In the genomic region with DNA sequence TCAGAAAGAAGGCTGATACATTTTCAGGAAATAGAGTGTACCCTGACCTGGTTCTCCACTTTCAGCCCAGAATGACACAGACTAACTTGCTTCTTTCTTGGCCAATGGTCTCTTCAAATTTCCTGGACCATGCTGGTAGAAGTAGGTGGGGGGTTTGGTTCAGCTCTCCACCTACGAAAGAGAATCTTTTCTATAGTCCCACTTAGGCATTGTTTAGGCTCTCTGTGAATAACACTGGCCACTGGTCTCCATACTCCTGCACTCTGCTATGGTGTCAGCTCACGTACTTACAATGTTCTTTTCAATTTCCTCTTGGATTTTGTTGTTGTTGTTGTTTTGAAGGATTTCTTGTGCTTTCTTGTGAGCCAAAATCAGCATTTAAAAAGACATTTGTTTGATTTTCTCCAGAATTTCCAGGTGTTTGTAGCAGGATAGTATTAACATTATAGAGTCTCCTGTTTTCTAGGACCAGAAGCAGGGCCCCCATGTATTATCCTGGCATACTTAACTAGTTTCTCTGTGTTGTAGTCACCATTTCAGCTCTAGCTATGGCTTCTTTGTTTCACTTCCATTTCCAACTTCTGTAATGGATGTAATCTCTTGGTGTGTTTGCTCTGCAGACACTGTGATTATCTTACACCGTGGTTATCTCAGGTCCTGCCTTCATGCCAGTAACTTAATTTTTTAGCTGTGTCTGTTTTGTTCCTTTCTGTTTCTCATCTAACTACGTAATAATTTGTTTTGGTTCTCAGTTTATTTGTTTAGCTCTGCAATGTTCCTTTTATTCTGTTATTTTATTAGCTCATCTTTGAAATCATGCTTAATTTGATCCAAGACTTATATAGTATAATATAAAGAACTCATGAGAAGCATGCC, we compare ENCODE assay signal across 16 cellular contexts.
DNase-seq lines count a peak whose midpoint lies in the region; ATAC-seq, FAIRE-seq and TF ChIP-seq lines count a peak whose summit lies in the region.
"Had no signal": no experiment of that assay in that cellular context is flagged by ENCODE, and none has a peak within 500 bp of the region (broad histone marks: within the 10 kb centered on the region; RNA-seq: fewer than 3 reads in every experiment).

No MANE protein-coding gene starts in this region.

- DNase-seq in D721Med (ENCODE audit: insufficient read length, low spot score), result no peak
- DNase-seq in esophagus muscularis mucosa (ENCODE audit: extremely low spot score), result peak; percentile 34
- DNase-seq in neuronal stem cell (ENCODE audit: low spot score), result no peak
- DNase-seq in sciatic nerve (ENCODE audit: low spot score), result no peak
- no peak for DNase-seq in naive thymus-derived CD4-positive, alpha-beta T cell
- DNase-seq: KG1, NCI-H1436, NCI-H2029 treated with DMSO at 0.1 percent for 48 hours, NCI-H774, PC-9 had no signal

- no peak for TF ChIP-seq EP300 in esophagus muscularis mucosa (IDR thresholded peaks at IDR 0.05)

- H2BK120ac ChIP-seq in neuronal stem cell (ENCODE audit: low read depth, low read length), result no peak overlapping the region

- H3K4ac ChIP-seq in neuronal stem cell (ENCODE audit: low read length), result no peak overlapping the region

- H3K36me3 ChIP-seq in OCI-LY3 (replicated peaks; ENCODE audit: low read depth, low read length), result no peaks in the 10 kb centered on the region
- no peaks in the 10 kb centered on the region for H3K36me3 ChIP-seq in esophagus muscularis mucosa
- no peaks in the 10 kb centered on the region for H3K36me3 ChIP-seq in neuronal stem cell (replicated peaks in 1 of 2; ENCODE audit: control insufficient read depth in 2 of 2, insufficient read depth in 2 of 2, low read length in 2 of 2)
- H3K36me3 ChIP-seq in naive thymus-derived CD4-positive, alpha-beta T cell (ENCODE audit: control insufficient read depth in 2 of 3, insufficient read depth in 3 of 3, low read length in 3 of 3), result no peaks in the 10 kb centered on the region
- H3K36me3 ChIP-seq: BLaER1 treated with 17β-estradiol and CSF1 and Interleukin-3, amounts not matched to agents 10 nM and 100 nM; SJSA1 had no signal

- intact Hi-C loops in esophagus muscularis mucosa (cut with DNase I) (no loop called here), sciatic nerve (cut with DNase I) (no loop called here)
- intact Hi-C loops in naive thymus-derived CD4-positive, alpha-beta T cell (cut with micrococcal nuclease), result no loop called here

- no peak overlapping the region for H3K27ac Mint-ChIP-seq in naive thymus-derived CD4-positive, alpha-beta T cell

- H3K36me3 Mint-ChIP-seq in naive thymus-derived CD4-positive, alpha-beta T cell, result no peaks in the 10 kb centered on the region

- H3K27ac ChIP-seq in OCI-LY3 (ENCODE audit: low read length) (peak overlapping the region; percentile 5; the same call in 1 of the 2 replicates), esophagus muscularis mucosa (replicated peaks in 1 of 4) (no peak overlapping the region), neuronal stem cell (replicated peaks; ENCODE audit: low read length) (no peak overlapping the region)
- H3K27ac ChIP-seq in naive thymus-derived CD4-positive, alpha-beta T cell (ENCODE audit: low read depth, low read length), result no peak overlapping the region
- H3K27ac ChIP-seq: BLaER1 treated with 17β-estradiol and CSF1 and Interleukin-3, amounts not matched to agents 10 nM and 100 nM; PC-9; SJSA1 had no signal

- FAIRE-seq in D721Med (lab: Jason Lieb, UNC), result peak; percentile 53
- FAIRE-seq: A204.1 had no signal

- H3K4me1 Mint-ChIP-seq in naive thymus-derived CD4-positive, alpha-beta T cell, result no peaks in the 10 kb centered on the region

- no peak overlapping the region for H4K8ac ChIP-seq in neuronal stem cell (ENCODE audit: low read depth, low read length)

- H3K9ac ChIP-seq in OCI-LY3 (ENCODE audit: low read length) (0 out of 2 replicates have a peak overlapping the region, but pooled peaks have one; percentile 17), neuronal stem cell (ENCODE audit: low read depth, low read length, poor library complexity) (no peak overlapping the region)
- H3K9ac ChIP-seq: BLaER1 treated with 17β-estradiol and CSF1 and Interleukin-3, amounts not matched to agents 10 nM and 100 nM had no signal

- H3K4me1 ChIP-seq in OCI-LY3 (ENCODE audit: low read length) (peaks cover 19% of the 10 kb centered on the region), esophagus muscularis mucosa (no peaks in the 10 kb centered on the region), neuronal stem cell (ENCODE audit: control insufficient read depth in 2 of 2, insufficient read depth in 1 of 2, low read depth in 1 of 2, low read length in 2 of 2) (peaks cover 0 to under 1% of the 10 kb centered on the region in 2 donors)
- no peaks in the 10 kb centered on the region for H3K4me1 ChIP-seq in naive thymus-derived CD4-positive, alpha-beta T cell (ENCODE audit: control insufficient read depth in 2 of 2, insufficient read depth in 2 of 2, low read length in 2 of 2)
- H3K4me1 ChIP-seq: SJSA1 had no signal

- H3K79me1 ChIP-seq in neuronal stem cell (ENCODE audit: low read depth, low read length), result no peaks in the 10 kb centered on the region

- H3K4me2 ChIP-seq in OCI-LY3 (ENCODE audit: low read length), result peak overlapping the region; percentile 70
- no peak overlapping the region for H3K4me2 ChIP-seq in neuronal stem cell (ENCODE audit: insufficient read depth, low read length, poor library complexity, severe bottlenecking)
- H3K4me2 ChIP-seq: PC-9 had no signal

- no peak overlapping the region for H3K14ac ChIP-seq in neuronal stem cell (ENCODE audit: low read length)

- no peak for TF ChIP-seq CTCF in D721Med (IDR thresholded peaks at IDR 0.05; ENCODE audit: insufficient read depth, missing control alignments)
- TF ChIP-seq CTCF in OCI-LY3 (IDR thresholded peaks at IDR 0.05; ENCODE audit: low read depth, low read length), result no peak
- no peak for TF ChIP-seq CTCF in esophagus muscularis mucosa (IDR thresholded peaks at IDR 0.05)

- CTCF ChIA-PET in naive thymus-derived CD4-positive, alpha-beta T cell (lab: Charles Lee), result no interaction called here

- no peak overlapping the region for H4K91ac ChIP-seq in neuronal stem cell (ENCODE audit: low read depth, low read length, poor library complexity)

- H3K23ac ChIP-seq in neuronal stem cell (ENCODE audit: low read depth, low read length, poor library complexity), result no peak overlapping the region

- H2BK12ac ChIP-seq in neuronal stem cell (ENCODE audit: low read length), result no peak overlapping the region

- no peak overlapping the region for H2BK5ac ChIP-seq in neuronal stem cell (ENCODE audit: low read length)

- TF ChIP-seq POLR2A in esophagus muscularis mucosa (IDR thresholded peaks at IDR 0.05; ENCODE audit: low read depth), result no peak

- H3K18ac ChIP-seq in neuronal stem cell (ENCODE audit: low read length), result no peak overlapping the region

- no peak overlapping the region for H3K4me3 Mint-ChIP-seq in naive thymus-derived CD4-positive, alpha-beta T cell

- POLR2A ChIA-PET in naive thymus-derived CD4-positive, alpha-beta T cell (lab: Charles Lee), result no interaction called here

- no peak overlapping the region for H2BK15ac ChIP-seq in neuronal stem cell (ENCODE audit: low read length)

- no peaks in the 10 kb centered on the region for H4K20me1 ChIP-seq in OCI-LY3 (ENCODE audit: insufficient read depth, low read length)
- H4K20me1 ChIP-seq: BLaER1 treated with 17β-estradiol and CSF1 and Interleukin-3, amounts not matched to agents 10 nM and 100 nM had no signal

- no peak for ATAC-seq in HG03460 (IDR thresholded peaks at IDR 0.05; ENCODE audit: unreplicated experiment)
- no peak for ATAC-seq in sciatic nerve
- no peak for ATAC-seq in naive thymus-derived CD4-positive, alpha-beta T cell
- ATAC-seq: HCT116 had no signal

- no peaks in the 10 kb centered on the region for H3K9me3 ChIP-seq in OCI-LY3 (ENCODE audit: insufficient read depth, low read length)
- no peaks in the 10 kb centered on the region for H3K9me3 ChIP-seq in esophagus muscularis mucosa
- no peaks in the 10 kb centered on the region for H3K9me3 ChIP-seq in neuronal stem cell (replicated peaks in 1 of 2; ENCODE audit: control insufficient read depth in 2 of 2, insufficient read depth in 1 of 2, low read depth in 1 of 2, low read length in 2 of 2)
- H3K9me3 ChIP-seq in naive thymus-derived CD4-positive, alpha-beta T cell (ENCODE audit: control insufficient read depth in 2 of 3, low read length in 3 of 3), result no peaks in the 10 kb centered on the region
- H3K9me3 ChIP-seq: SJSA1 had no signal

- H3K79me2 ChIP-seq in OCI-LY3 (ENCODE audit: low read length), result no peaks in the 10 kb centered on the region

- no peak overlapping the region for H2AK5ac ChIP-seq in neuronal stem cell (ENCODE audit: low read depth, low read length)

- H3K9me3 Mint-ChIP-seq in naive thymus-derived CD4-positive, alpha-beta T cell, result peaks cover 0 to 19% (median 4%) of the 10 kb centered on the region in 11 donors

- peaks cover 2 to 35% (median 28%) of the 10 kb centered on the region in 5 donors for H3K27me3 Mint-ChIP-seq in naive thymus-derived CD4-positive, alpha-beta T cell

- H2AFZ ChIP-seq in OCI-LY3 (ENCODE audit: low read depth, low read length) (peak overlapping the region; percentile 47; the same call in 1 of the 2 replicates), neuronal stem cell (ENCODE audit: low read length) (peak overlapping the region; percentile 47)
- H2AFZ ChIP-seq: PC-9 had no signal

- H3K27me3 ChIP-seq in OCI-LY3 (ENCODE audit: low read depth, low read length) (no peaks in the 10 kb centered on the region), esophagus muscularis mucosa (peaks cover 0 to 3% (median 0%) of the 10 kb centered on the region in 4 donors), neuronal stem cell (ENCODE audit: control insufficient read depth in 3 of 3, insufficient read depth in 3 of 3, low read depth in 1 of 3, low read length in 3 of 3) (no peaks in the 10 kb centered on the region)
- no peaks in the 10 kb centered on the region for H3K27me3 ChIP-seq in naive thymus-derived CD4-positive, alpha-beta T cell (ENCODE audit: control insufficient read depth in 2 of 2, insufficient read depth in 2 of 2, low read length in 2 of 2)
- H3K27me3 ChIP-seq: BLaER1 treated with 17β-estradiol and CSF1 and Interleukin-3, amounts not matched to agents 10 nM and 100 nM had no signal

- WGBS in esophagus muscularis mucosa, result 65% methylated on average over 4 of the region's 4 CpGs
- WGBS in neuronal stem cell (ENCODE audit: extremely low coverage in 2 of 2, insufficient read length in 2 of 2, insufficient replicate concordance in 1 of 2), 2 donors, result no CpG with 5 or more reads among the region's 4 CpGs

- H3K4me3 ChIP-seq in OCI-LY3 (ENCODE audit: low read length) (peak overlapping the region; percentile 52), esophagus muscularis mucosa (no peak overlapping the region), neuronal stem cell (ENCODE audit: low read length in 2 of 2) (no peak overlapping the region)
- no peak overlapping the region for H3K4me3 ChIP-seq in naive thymus-derived CD4-positive, alpha-beta T cell (ENCODE audit: low read length)
- H3K4me3 ChIP-seq: BLaER1 treated with 17β-estradiol and CSF1 and Interleukin-3, amounts not matched to agents 10 nM and 100 nM; PC-9; SJSA1 had no signal
